In the genomic region with DNA sequence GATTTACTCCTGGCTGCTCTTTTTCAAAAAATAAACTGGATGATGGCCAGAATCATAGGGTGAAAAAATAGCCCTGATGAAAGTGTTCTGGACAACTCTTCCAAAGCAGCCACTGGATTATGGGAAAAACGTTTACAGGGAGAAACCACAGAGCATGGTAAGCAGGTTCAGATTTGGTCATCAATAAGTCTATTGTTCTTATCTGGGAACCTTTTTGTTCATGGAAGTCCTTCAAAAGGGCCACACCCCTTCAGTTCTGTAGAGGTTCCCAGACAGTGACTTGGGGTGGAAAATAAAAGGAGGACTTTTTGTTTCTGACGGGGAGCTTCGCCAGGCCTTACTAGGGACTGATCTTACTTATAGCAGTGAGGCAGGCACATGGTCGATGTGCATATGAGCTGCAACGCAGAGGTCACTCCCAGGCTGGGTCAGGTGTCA, we compare ENCODE assay signal across 17 cellular contexts.
DNase-seq lines count a peak whose midpoint lies in the region; ATAC-seq and TF ChIP-seq lines count a peak whose summit lies in the region.
"Had no signal": no experiment of that assay in that cellular context is flagged by ENCODE, and none has a peak within 500 bp of the region (broad histone marks: within the 10 kb centered on the region; RNA-seq: fewer than 3 reads in every experiment).

No MANE protein-coding gene starts in this region.

- no peaks in the 10 kb centered on the region for H3K9me3 ChIP-seq in AG04450 (ENCODE audit: control insufficient read depth, insufficient read depth, low read length)
- no peaks in the 10 kb centered on the region for H3K9me3 ChIP-seq in Panc1 (ENCODE audit: control insufficient read depth, insufficient read depth, low read depth, low read length)
- H3K9me3 ChIP-seq: SK-N-SH had no signal

- peak overlapping the region; percentile 25 for H3K27ac ChIP-seq in AG04450 (ENCODE audit: low read depth, low read length)
- peak overlapping the region; percentile 72 for H3K27ac ChIP-seq in Panc1 (ENCODE audit: low read length)

- no peak overlapping the region for H3K4me3 ChIP-seq in AG04450 (ENCODE audit: low read depth, low read length)
- H3K4me3 ChIP-seq in Panc1 (ENCODE audit: low read depth in 2 of 2, low read length in 2 of 2): no peak overlapping the region
- no peak overlapping the region for H3K4me3 ChIP-seq in fibroblast of mammary gland (ENCODE audit: control insufficient read depth, low read depth, low read length)

- no TSS peak for BruUV-seq in Panc1 (replicated peaks; lab: Mats Ljungman, UMichigan)

- peaks cover 39% of the 10 kb centered on the region for H3K4me1 ChIP-seq in Panc1 (ENCODE audit: control insufficient read depth, insufficient read depth, low read length)

- CTCF ChIA-PET in AG04450 (lab: Charles Lee): no interaction called here
- CTCF ChIA-PET in Panc1 (lab: Charles Lee): no interaction called here

- in situ Hi-C loops in Panc1 (cut with HindIII; ENCODE audit: low pct_unique_long_range_greater_than_20kb, low sequenced_read_pairs): no loop called here

- TF ChIP-seq CTCF in AG04450 (IDR thresholded peaks at IDR 0.05; ENCODE audit: low read depth, low read length): no peak
- TF ChIP-seq CTCF in Panc1 (IDR thresholded peaks at IDR 0.05): no peak
- TF ChIP-seq CTCF in fibroblast of mammary gland (conservative IDR thresholded peaks at IDR 0.05; ENCODE audit: control insufficient read depth, insufficient read depth, low read depth, low read length): no peak

- no peak for DNase-seq in AG04450 (ENCODE audit: low read depth, low spot score)
- no peak for DNase-seq in Panc1 (ENCODE audit: low read depth, low spot score)
- DNase-seq in fibroblast of mammary gland (ENCODE audit: low read depth): peak; percentile 36
- DNase-seq in myocyte (ENCODE audit: low read depth): peak; percentile 34
- DNase-seq in AG08395 (ENCODE audit: low spot score): no peak
- DNase-seq: activated CD4-positive, alpha-beta T cell treated with anti-CD3 and anti-CD28 coated beads, Interleukin-2, amount 50 U/mL, for 4 hours; activated naive CD8-positive, alpha-beta T cell treated with anti-CD3 and anti-CD28 coated beads, Interleukin-2, amount 50 U/mL, for 24 hours; hypothalamus; naive B cell; NCI-H1092; NCI-H226; SK-N-SH; stimulated activated CD4-positive, alpha-beta T cell treated with anti-CD3 and anti-CD28 coated beads, Interleukin-2, amount 100 ng/mL, for 24 hours had no signal

- H3K27me3 ChIP-seq in AG04450 (ENCODE audit: control insufficient read depth, insufficient read depth, low read length) (no peaks in the 10 kb centered on the region), Panc1 (ENCODE audit: control insufficient read depth, insufficient read depth, low read length) (no peaks in the 10 kb centered on the region)

- POLR2A ChIA-PET in AG04450 (lab: Yijun Ruan, JAX) (interaction anchor here (2.0 kb wide), 1 partner anchor 106 kb away, joined by 5 read pairs; no protein-coding TSS in a partner anchor), Panc1 (lab: Charles Lee) (no interaction called here)

- no peaks in the 10 kb centered on the region for H3K36me3 ChIP-seq in Panc1 (ENCODE audit: control insufficient read depth, insufficient read depth, low read length)

- no peak for ATAC-seq in Panc1
- no peak for ATAC-seq in GM21717 (IDR thresholded peaks at IDR 0.05; ENCODE audit: unreplicated experiment)
- no peak for ATAC-seq in HG02973 (IDR thresholded peaks at IDR 0.05; ENCODE audit: unreplicated experiment)
- ATAC-seq in HG02981 (IDR thresholded peaks at IDR 0.05; ENCODE audit: unreplicated experiment): no peak
- ATAC-seq: activated naive CD8-positive, alpha-beta T cell treated with anti-CD3 and anti-CD28 coated beads, Interleukin-2, amount 50 U/mL, for 24 hours; left lobe of liver had no signal

- intact Hi-C loops in Panc1 (cut with micrococcal nuclease; ENCODE audit: unreplicated experiment): loop anchor here (2.0 kb wide), 1 partner anchor 59 kb away; no protein-coding TSS in a partner anchor

Comparison
In these comparisons a context has a peak if more than half of its experiments do, and no peak if none do; other contexts are left out.
1. DNase-seq: peak in fibroblast of mammary gland (single experiment) and myocyte (single experiment); none in AG04450 (single experiment), Panc1 (single experiment) and AG08395 (single experiment).